Comparison of ENCODE assay signal across 8 cellular contexts in genomic region chr3:61530355-61530754, GRCh38. TPM values are rescaled to one million over a fixed set of nuclear protein-coding genes. Genes with fewer than 3 reads are reported as not detected.
DNase-seq lines count a peak whose midpoint lies in the region; ATAC-seq, FAIRE-seq and TF ChIP-seq lines count a peak whose summit lies in the region.

No MANE protein-coding gene starts in this region.

- no peak overlapping the region for H3K56ac ChIP-seq in IMR-90 (ENCODE audit: extremely low read depth, insufficient read depth, low read length)

- FAIRE-seq in HepG2 (lab: Jason Lieb, UNC), result peak; percentile 4

- H3K79me2 ChIP-seq in DND-41 (ENCODE audit: insufficient read depth, low read length) (no peaks in the 10 kb centered on the region), HepG2 (ENCODE audit: insufficient read depth, low read length) (no peaks in the 10 kb centered on the region)

- H3K4me1 Mint-ChIP-seq in activated T-cell treated with anti-CD3 and anti-CD28 coated beads, Interleukin-2, amount 50 U/mL, for 24 hours (ENCODE audit: low read depth), result no peaks in the 10 kb centered on the region

- no peak overlapping the region for H2BK15ac ChIP-seq in IMR-90 (ENCODE audit: low read depth, low read length)

- H2BK20ac ChIP-seq in IMR-90 (ENCODE audit: low read depth, low read length), result no peak overlapping the region

- H3K23ac ChIP-seq in IMR-90 (ENCODE audit: low read depth, low read length), result no peak overlapping the region

- peak; percentile 57; the same call in 1 of the 3 replicates for ATAC-seq in DND-41 (ENCODE audit: insufficient read depth, low read depth)
- ATAC-seq in IMR-90 (ENCODE audit: low read depth), result no peak
- peak; percentile 75 for ATAC-seq in HepG2
- ATAC-seq in HG02870 (IDR thresholded peaks at IDR 0.05; ENCODE audit: unreplicated experiment), result no peak

- H3K4me3 ChIP-seq in DND-41 (ENCODE audit: low read depth in 1 of 2, low read length in 2 of 2) (no peak overlapping the region), IMR-90 (ENCODE audit: insufficient read depth, low read depth, low read length) (no peak overlapping the region), HepG2 (replicated peaks in 1 of 3; ENCODE audit: insufficient read depth in 1 of 3, low read depth in 2 of 3, low read length in 3 of 3) (no peak overlapping the region)

- no peak overlapping the region for H3K27ac Mint-ChIP-seq in activated T-cell treated with anti-CD3 and anti-CD28 coated beads, Interleukin-2, amount 50 U/mL, for 24 hours

- H3K9me3 ChIP-seq in DND-41 (ENCODE audit: insufficient read depth, low read length, severe bottlenecking) (no peaks in the 10 kb centered on the region), IMR-90 (ENCODE audit: control insufficient read depth, insufficient read depth, low read length) (no peaks in the 10 kb centered on the region), HepG2 (ENCODE audit: low read length) (no peaks in the 10 kb centered on the region)

- no peak overlapping the region for H3K9ac ChIP-seq in DND-41 (ENCODE audit: low read depth, low read length)
- H3K9ac ChIP-seq in IMR-90 (ENCODE audit: low read depth, low read length), result no peak overlapping the region
- H3K9ac ChIP-seq in HepG2 (ENCODE audit: insufficient read depth, low read depth, low read length), result no peak overlapping the region

- no peak overlapping the region for H2BK120ac ChIP-seq in IMR-90 (ENCODE audit: low read depth, low read length)

- BruUV-seq in IMR-90 (replicated peaks; lab: Mats Ljungman, UMichigan), result no TSS peak
- no TSS peak for BruUV-seq in HepG2 (replicated peaks; lab: Mats Ljungman, UMichigan)

- TF ChIP-seq EP300 in HepG2 (IDR thresholded peaks at IDR 0.05; ENCODE audit: low read depth in 2 of 2, low read length in 2 of 2) (no peak), HepG2 (CRISPR knock-in tag; IDR thresholded peaks at IDR 0.05; ENCODE audit: borderline replicate concordance) (no peak)

- H3K4ac ChIP-seq in IMR-90 (ENCODE audit: low read depth, low read length), result no peak overlapping the region

- dilution Hi-C loops in IMR-90 (cut with HindIII; ENCODE audit: low sequenced_read_pairs, unreplicated experiment), result no loop called here

- CTCF ChIA-PET in IMR-90 (lab: Yijun Ruan, JAX) (interaction anchor here (0.6 to 1.2 kb wide), 2 partner anchors 8 to 64 kb away, joined by 3 to 5 read pairs; no protein-coding TSS in a partner anchor), HepG2 (lab: Yijun Ruan, JAX; ENCODE audit: low intra/inter-chr PET ratio, low total read pairs) (no interaction called here)

- TF ChIP-seq RAD21 in IMR-90 (IDR thresholded peaks at IDR 0.05; ENCODE audit: low read length) (peak; percentile 23; the same call in 1 of the 2 replicates), HepG2 (CRISPR knock-in tag; IDR thresholded peaks at IDR 0.05) (0 out of 2 replicates have a peak, but pooled peaks have one; percentile 17)

- no peak overlapping the region for H3K18ac ChIP-seq in IMR-90 (ENCODE audit: low read depth, low read length)

- H4K91ac ChIP-seq in IMR-90 (ENCODE audit: insufficient read depth, low read depth, low read length), result no peak overlapping the region

- intact Hi-C loops in IMR-90 (cut with micrococcal nuclease) (no loop called here), HepG2 (cut with micrococcal nuclease; ENCODE audit: unreplicated experiment) (loop anchor here (1.0 kb wide), 1 partner anchor 659 kb away; no protein-coding TSS in a partner anchor)

- H3K14ac ChIP-seq in IMR-90 (replicated peaks; ENCODE audit: low read depth, low read length), result no peak overlapping the region

- in situ Hi-C loops in IMR-90 (cut with MboI; ENCODE audit: low sequenced_read_pairs) (no loop called here), HepG2 (cut with HindIII; ENCODE audit: extremely low pct_ligation_motif_present, low pct_unique_long_range_greater_than_20kb) (no loop called here)

- no peaks in the 10 kb centered on the region for H3K79me1 ChIP-seq in IMR-90 (ENCODE audit: low read depth in 1 of 2, low read length in 2 of 2)

- H3K27me3 ChIP-seq in DND-41 (ENCODE audit: insufficient read depth, low read length, poor library complexity), result no peaks in the 10 kb centered on the region
- peaks cover 3% of the 10 kb centered on the region for H3K27me3 ChIP-seq in IMR-90 (ENCODE audit: control insufficient read depth, insufficient read depth, low read length)
- no peaks in the 10 kb centered on the region for H3K27me3 ChIP-seq in HepG2 (ENCODE audit: control insufficient read depth in 1 of 2, insufficient read depth in 2 of 2, low read length in 2 of 2)

- H2AFZ ChIP-seq in DND-41 (ENCODE audit: low read depth, low read length), result no peak overlapping the region
- no peak overlapping the region for H2AFZ ChIP-seq in IMR-90 (replicated peaks; ENCODE audit: low read length, poor library complexity)
- no peak overlapping the region for H2AFZ ChIP-seq in HepG2 (ENCODE audit: low read length)

- no peaks in the 10 kb centered on the region for H3K36me3 Mint-ChIP-seq in activated T-cell treated with anti-CD3 and anti-CD28 coated beads, Interleukin-2, amount 50 U/mL, for 24 hours (ENCODE audit: low read depth)

- no peak overlapping the region for H3K4me3 Mint-ChIP-seq in activated T-cell treated with anti-CD3 and anti-CD28 coated beads, Interleukin-2, amount 50 U/mL, for 24 hours

- H3K4me1 ChIP-seq in DND-41 (ENCODE audit: insufficient read depth, low read length) (no peaks in the 10 kb centered on the region), IMR-90 (ENCODE audit: control insufficient read depth, insufficient read depth, low read length) (no peaks in the 10 kb centered on the region), HepG2 (ENCODE audit: insufficient read depth, low read length) (peaks cover 19% of the 10 kb centered on the region; the same call in 1 of the 2 replicates)

- no peak overlapping the region for H2BK5ac ChIP-seq in IMR-90 (ENCODE audit: low read depth, low read length, poor library complexity, severe bottlenecking)

- DNase-seq in DND-41 (peak; percentile 29), IMR-90 (peak; percentile 28), HepG2 (ENCODE audit: low spot score) (peak; percentile 59), NCI-H187 treated with DMSO at 0.1 percent for 48 hours (lab: John Stamatoyannopoulos, UW) (no peak)
- no peak for DNase-seq in activated T-cell treated with anti-CD3 and anti-CD28 coated beads, Interleukin-2, amount 50 U/mL, for 24 hours
- no peak for DNase-seq in activated T-cell treated with anti-CD3 and anti-CD28 coated beads, Interleukin-2, amount 50 U/mL, for 48 hours

- H2AK9ac ChIP-seq in IMR-90 (replicated peaks; ENCODE audit: low read depth, low read length, poor library complexity), result no peak overlapping the region

- no peak overlapping the region for H3K4me2 ChIP-seq in DND-41 (ENCODE audit: insufficient read depth, low read length)
- H3K4me2 ChIP-seq in IMR-90 (ENCODE audit: low read depth, low read length), result no peak overlapping the region
- H3K4me2 ChIP-seq in HepG2 (ENCODE audit: low read depth, low read length), result no peak overlapping the region

- H3K9me1 ChIP-seq in IMR-90 (ENCODE audit: insufficient read depth, low read length), result no peaks in the 10 kb centered on the region

- POLR2A ChIA-PET in IMR-90 (lab: Charles Lee; ENCODE audit: unreplicated experiment) (no interaction called here), HepG2 (lab: Yijun Ruan, JAX) (no interaction called here)

- H3K27ac ChIP-seq in DND-41 (ENCODE audit: low read length) (no peak overlapping the region), IMR-90 (ENCODE audit: insufficient read depth, low read length) (no peak overlapping the region), VCaP (no peak overlapping the region), HepG2 (ENCODE audit: extremely low read length, insufficient read depth, low read length) (no peak overlapping the region)

- no peak for TF ChIP-seq POLR2A in IMR-90 (IDR thresholded peaks at IDR 0.05; ENCODE audit: low read depth, low read length)
- TF ChIP-seq POLR2A in HepG2 (IDR thresholded peaks at IDR 0.05; ENCODE audit: insufficient read depth in 1 of 2, low read depth in 2 of 2, low read length in 2 of 2), result no peak

- no peak overlapping the region for H4K8ac ChIP-seq in IMR-90 (ENCODE audit: low read depth in 2 of 2, low read length in 2 of 2)

- no peak overlapping the region for H4K5ac ChIP-seq in IMR-90 (ENCODE audit: low read depth, low read length)

- H3K27me3 Mint-ChIP-seq in activated T-cell treated with anti-CD3 and anti-CD28 coated beads, Interleukin-2, amount 50 U/mL, for 24 hours, result no peaks in the 10 kb centered on the region

- H4K20me1 ChIP-seq in DND-41 (ENCODE audit: insufficient read depth, low read length) (no peaks in the 10 kb centered on the region), IMR-90 (ENCODE audit: insufficient read depth, low read length) (no peaks in the 10 kb centered on the region), HepG2 (ENCODE audit: insufficient read depth, low read length) (no peaks in the 10 kb centered on the region)

- peaks cover 3% of the 10 kb centered on the region for H3K9me3 Mint-ChIP-seq in activated T-cell treated with anti-CD3 and anti-CD28 coated beads, Interleukin-2, amount 50 U/mL, for 24 hours

- TF ChIP-seq CTCF in DND-41 (IDR thresholded peaks at IDR 0.05; ENCODE audit: borderline replicate concordance, extremely low read depth, low read length, poor library complexity, severe bottlenecking), result peak; percentile 80
- peak; percentile 31 for TF ChIP-seq CTCF in IMR-90 (conservative IDR thresholded peaks at IDR 0.05; ENCODE audit: low read depth, low read length)
- TF ChIP-seq CTCF in VCaP (conservative IDR thresholded peaks at IDR 0.05), result peak; percentile 87
- peak; percentile 53 for TF ChIP-seq CTCF in HepG2 (CRISPR knock-in tag; IDR thresholded peaks at IDR 0.05)

- H2AK5ac ChIP-seq in IMR-90 (ENCODE audit: low read depth, low read length), result no peak overlapping the region

- WGBS in IMR-90 (ENCODE audit: extremely low coverage in 2 of 2, insufficient read length in 1 of 2), 2 experiments, result no CpG with 5 or more reads among the region's 1 CpG
- WGBS in HepG2 (ENCODE audit: low lambda C conversion rate), result 0% methylated on average over 1 of the region's 1 CpG

- no peaks in the 10 kb centered on the region for H3K36me3 ChIP-seq in DND-41 (ENCODE audit: insufficient read depth, low read length)
- no peaks in the 10 kb centered on the region for H3K36me3 ChIP-seq in IMR-90 (ENCODE audit: control insufficient read depth, insufficient read depth, low read length)
- no peaks in the 10 kb centered on the region for H3K36me3 ChIP-seq in HepG2 (replicated peaks in 1 of 2; ENCODE audit: control insufficient read depth in 1 of 2, insufficient read depth in 2 of 2, low read length in 2 of 2)

RNA-seq across cellular contexts. Expression of gene PTPRG, which starts 31.0 kb away (rescaled TPM):
- total RNA-seq in IMR-90 (2012; rRNA removed), result 24.7 and 31.0 TPM in 2 replicates
- 6.8 and 7.7 TPM in 2 replicates for polyA plus RNA-seq in IMR-90 (2012; rRNA removed)
- polyA plus RNA-seq in IMR-90 (2012; cell fraction: cytosol; rRNA removed), result 3.8 and 7.2 TPM in 2 replicates
- polyA plus RNA-seq in IMR-90 (2012; cell fraction: nucleus; rRNA removed; ENCODE audit: low replicate concordance), result 4.8 and 6.9 TPM in 2 replicates
- total RNA-seq in HepG2 (2016; rRNA removed; fragmentation: Illumina TruSeq; extraction: Trizol), result 17.8 and 25.3 TPM in 2 replicates
- 1.5 and 3.0 TPM in 2 replicates for total RNA-seq in HepG2 (2016; cell fraction: cytosol; rRNA removed; fragmentation: Illumina TruSeq; extraction: Trizol; ENCODE audit: low read depth)
- total RNA-seq in HepG2 (2016; cell fraction: insoluble cytoplasmic fraction; rRNA removed; fragmentation: Illumina TruSeq; extraction: Trizol), result 17.7 and 23.8 TPM in 2 replicates
- 6.6 and 7.5 TPM in 2 replicates for total RNA-seq in HepG2 (2016; cell fraction: membrane; rRNA removed; fragmentation: Illumina TruSeq; extraction: Trizol)
- total RNA-seq in HepG2 (2016; cell fraction: nucleus; rRNA removed; fragmentation: Illumina TruSeq; extraction: Trizol), result 54.4 and 62.0 TPM in 2 replicates
- 6.9 and 8.0 TPM in 2 replicates for polyA plus RNA-seq in HepG2 (2011; rRNA removed)
- 5.1 and 6.3 TPM in 2 replicates for polyA plus RNA-seq in HepG2 (2011; cell fraction: cytosol; rRNA removed)
- polyA plus RNA-seq in HepG2 (2011; cell fraction: nucleus; rRNA removed), result 11.3 and 14.5 TPM in 2 replicates
- polyA plus RNA-seq in HepG2 (2012), result 10.7 and 11.8 TPM in 2 replicates
- 0.58 and 0.68 TPM in 2 replicates for polyA plus RNA-seq in HepG2 (2016; cell fraction: cytosol; fragmentation: Illumina TruSeq; extraction: Trizol; ENCODE audit: low read depth)
- 9.2 and 9.6 TPM in 2 replicates for polyA plus RNA-seq in HepG2 (2016; cell fraction: insoluble cytoplasmic fraction; fragmentation: Illumina TruSeq; extraction: Trizol; ENCODE audit: low read depth)
- polyA plus RNA-seq in HepG2 (2016; cell fraction: membrane; fragmentation: Illumina TruSeq; extraction: Trizol; ENCODE audit: low read depth), result 1.3 and 1.5 TPM in 2 replicates
- 23.3 and 24.1 TPM in 2 replicates for polyA plus RNA-seq in HepG2 (2016; cell fraction: nucleus; fragmentation: Illumina TruSeq; extraction: Trizol; ENCODE audit: insufficient read depth, low read depth)
- 0.05 and 44.0 TPM in 2 replicates for polyA minus RNA-seq in HepG2 (2011; rRNA and poly(A)+ RNA removed; ENCODE audit: low replicate concordance)
- polyA minus RNA-seq in HepG2 (2011; cell fraction: cytosol; rRNA and poly(A)+ RNA removed), result 24.8 and 27.2 TPM in 2 replicates
- polyA minus RNA-seq in HepG2 (2011; cell fraction: nucleus; rRNA and poly(A)+ RNA removed), result 79.6 and 89.1 TPM in 2 replicates

Comparison
In these comparisons a context has a peak if more than half of its experiments do, and no peak if none do; other contexts are left out.
1. ATAC-seq: peak in DND-41 (single experiment) and HepG2 (single experiment); none in IMR-90 (single experiment) and HG02870 (single experiment).
2. DNase-seq: peak in DND-41 (single experiment), IMR-90 (single experiment) and HepG2 (single experiment); none in activated T-cell treated with anti-CD3 and anti-CD28 coated beads, Interleukin-2, amount 50 U/mL, for 24 hours (single experiment), NCI-H187 treated with DMSO at 0.1 percent for 48 hours (single experiment) and activated T-cell treated with anti-CD3 and anti-CD28 coated beads, Interleukin-2, amount 50 U/mL, for 48 hours (0 of 2).
3. CTCF ChIP-seq: peak in every context shown above with its lines; median percentile 87 in VCaP; 80 in DND-41; 53 in HepG2; 31 in IMR-90.